Comparison of ENCODE assay signal across 8 cellular contexts in the genomic region with DNA sequence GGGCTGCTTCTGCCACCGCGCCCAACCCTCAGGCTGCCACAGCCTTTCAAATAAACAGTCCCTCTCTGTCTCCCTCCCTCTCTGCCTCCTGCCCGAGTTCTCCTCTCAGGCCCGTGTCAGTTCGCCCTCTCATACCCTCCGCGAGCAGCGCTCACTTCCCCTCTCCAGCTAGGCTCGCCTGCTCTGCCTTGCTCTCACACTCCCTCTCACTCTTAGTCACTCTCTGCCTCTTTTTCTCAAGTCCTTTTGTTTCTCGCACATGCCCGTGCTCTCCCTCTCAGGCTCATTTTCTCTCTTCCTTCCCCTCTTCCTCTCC. TPM values are rescaled to one million over a fixed set of nuclear protein-coding genes. Genes with fewer than 3 reads are reported as not detected.
A peak's percentile ranks its signal among the peaks of the same experiment; 100 is the strongest.
DNase-seq lines count a peak whose midpoint lies in the region; ATAC-seq and TF ChIP-seq lines count a peak whose summit lies in the region.

No MANE protein-coding gene starts in this region.

- TF ChIP-seq CTCF in AG04449 (IDR thresholded peaks at IDR 0.05; ENCODE audit: insufficient read depth, low read length, missing control alignments): no peak
- TF ChIP-seq CTCF in fibroblast of the aortic adventitia (IDR thresholded peaks at IDR 0.05; ENCODE audit: insufficient read depth, low read length): no peak
- no peak for TF ChIP-seq CTCF in neural crest cell (conservative IDR thresholded peaks at IDR 0.05)

- peaks cover 0 to 16% (median 14%) of the 10 kb centered on the region in 3 donors for H3K4me1 Mint-ChIP-seq in IgD-negative memory B cell
- H3K4me1 Mint-ChIP-seq in neural crest cell: peaks cover 45% of the 10 kb centered on the region

- H3K9me3 Mint-ChIP-seq in IgD-negative memory B cell (no peaks in the 10 kb centered on the region), neural crest cell (peaks cover 4% of the 10 kb centered on the region)

- peak; percentile 52 for ATAC-seq in GM18870 (IDR thresholded peaks at IDR 0.05; ENCODE audit: unreplicated experiment)

- peaks cover 2% of the 10 kb centered on the region for H3K36me3 Mint-ChIP-seq in IgD-negative memory B cell
- H3K36me3 Mint-ChIP-seq in neural crest cell (ENCODE audit: low read depth): peaks cover 6% of the 10 kb centered on the region

- H3K4me3 ChIP-seq in AG04449 (ENCODE audit: low read depth, low read length): peak overlapping the region; percentile 67
- peak overlapping the region; percentile 77 for H3K4me3 ChIP-seq in fibroblast of the aortic adventitia (ENCODE audit: low read depth, low read length)

- POLR2A ChIA-PET in AG04449 (lab: Yijun Ruan, JAX): no interaction called here

- H3K4me3 Mint-ChIP-seq in IgD-negative memory B cell (peak overlapping the region in 3 of 4 donors; percentile 4 to 83 (median 28)), neural crest cell (peak overlapping the region; percentile 92)

- in situ Hi-C loops in G401 (cut with HindIII; ENCODE audit: low sequenced_read_pairs): no loop called here

- H3K27ac Mint-ChIP-seq in IgD-negative memory B cell (peak overlapping the region in 2 of 3 donors; percentile 25 to 31), neural crest cell (ENCODE audit: unreplicated experiment) (no peak overlapping the region)

- CTCF ChIA-PET in AG04449 (lab: Yijun Ruan, JAX): interaction anchor here (1.2 to 13.5 kb wide), 4 partner anchors 99 to 554 kb away, joined by 4 to 281 read pairs (median 5); no protein-coding TSS in a partner anchor

- H3K27me3 Mint-ChIP-seq in IgD-negative memory B cell: peaks cover 6% of the 10 kb centered on the region
- H3K27me3 Mint-ChIP-seq in neural crest cell (ENCODE audit: low read depth): peaks cover 2% of the 10 kb centered on the region

- DNase-seq in AG04449 (ENCODE audit: low read depth, low spot score) (no peak), fibroblast of the aortic adventitia (ENCODE audit: low read depth) (peak; percentile 75), neural crest cell (ENCODE audit: low read depth, low spot score) (no peak), G401 (ENCODE audit: low spot score) (no peak), kidney glomerular epithelial cell (lab: John Stamatoyannopoulos, UW) (no peak)
- peak; percentile 29 to 35 for DNase-seq in activated CD4-positive, alpha-beta T cell treated with anti-CD3 and anti-CD28 coated beads, Interleukin-2, amount 50 U/mL, for 48 hours

RNA-seq across cellular contexts. Expression of a gene that starts 3.2 kb away (rescaled TPM):
- polyA plus RNA-seq in IgD-negative memory B cell: 1.8 TPM
- total RNA-seq in fibroblast of the aortic adventitia (ENCODE audit: low replicate concordance) (7.4 and 29.7 TPM in 2 replicates), neural crest cell (32.9 and 33.8 TPM in 2 replicates)
- total RNA-seq in G401 (2014; rRNA removed; shearing (Covaris generic)): 9.2 and 11.2 TPM in 2 replicates

Comparison
In these comparisons a context has a peak if more than half of its experiments do, and no peak if none do; other contexts are left out.
1. DNase-seq: peak in activated CD4-positive, alpha-beta T cell treated with anti-CD3 and anti-CD28 coated beads, Interleukin-2, amount 50 U/mL, for 48 hours (2 of 2) and fibroblast of the aortic adventitia (single experiment); none in AG04449 (single experiment), neural crest cell (single experiment), G401 (single experiment) and kidney glomerular epithelial cell (single experiment).